Comparison of ENCODE assay signal across 29 cellular contexts in the genomic region with DNA sequence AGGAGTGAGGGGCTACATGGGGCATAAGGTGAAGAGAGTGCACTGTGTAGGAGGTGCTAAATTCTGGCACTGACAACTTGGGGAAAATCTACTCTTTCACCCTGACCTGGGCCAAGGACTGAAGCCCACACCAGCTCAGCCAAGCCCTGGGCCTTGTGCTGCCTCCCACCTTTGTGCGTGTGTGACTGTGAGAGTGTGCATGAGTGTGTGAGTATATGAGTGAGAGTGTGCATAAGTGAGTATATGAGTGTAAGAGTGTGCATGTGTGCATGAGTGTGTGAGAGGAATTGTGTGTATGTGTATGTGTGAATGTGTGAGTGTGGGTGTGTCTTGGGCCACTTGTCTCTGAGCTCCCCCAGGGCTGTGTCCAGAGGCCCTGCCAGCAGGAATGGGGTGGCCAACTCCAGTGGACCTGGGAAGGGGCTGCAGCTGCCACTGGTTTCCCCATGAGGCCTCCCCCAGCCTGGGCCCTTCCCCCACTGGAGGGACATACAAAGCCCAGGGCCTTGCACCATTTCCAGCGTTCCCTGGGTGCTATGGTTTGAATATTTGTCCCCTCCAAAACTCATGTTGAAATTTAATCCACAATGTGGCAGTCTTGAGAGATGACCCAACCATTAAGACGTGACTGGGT. TPM values are rescaled to one million over a fixed set of nuclear protein-coding genes. Genes with fewer than 3 reads are reported as not detected.
DNase-seq lines count a peak whose midpoint lies in the region; ATAC-seq and TF ChIP-seq lines count a peak whose summit lies in the region.
"Had no signal": no experiment of that assay in that cellular context is flagged by ENCODE, and none has a peak within 500 bp of the region (broad histone marks: within the 10 kb centered on the region; RNA-seq: fewer than 3 reads in every experiment).

No MANE protein-coding gene starts in this region.

- peaks cover 16% of the 10 kb centered on the region for H3K27me3 Mint-ChIP-seq in osteocyte (ENCODE audit: unreplicated experiment)

- H3K9ac ChIP-seq in SK-N-SH: no peak overlapping the region
- no peak overlapping the region for H3K9ac ChIP-seq in BLaER1 treated with 17β-estradiol and CSF1 and Interleukin-3, amounts not matched to agents 10 nM and 100 nM

- H3K79me2 ChIP-seq in SK-N-SH (ENCODE audit: insufficient read depth): no peaks in the 10 kb centered on the region

- CTCF ChIA-PET in SK-N-SH (lab: Yijun Ruan, JAX): interaction anchor here (1.2 to 1.5 kb wide), 3 partner anchors 12 to 137 kb away, joined by 3 to 6 read pairs (median 3); no protein-coding TSS in a partner anchor

- H3K36me3 ChIP-seq in SK-N-SH (replicated peaks in 1 of 2; ENCODE audit: control insufficient read depth in 1 of 2, insufficient read depth in 2 of 2, low read length in 1 of 2): no peaks in the 10 kb centered on the region
- no peaks in the 10 kb centered on the region for H3K36me3 ChIP-seq in BLaER1 treated with 17β-estradiol and CSF1 and Interleukin-3, amounts not matched to agents 10 nM and 100 nM
- H3K36me3 ChIP-seq: upper lobe of left lung had no signal

- H3K4me3 Mint-ChIP-seq in osteocyte (ENCODE audit: unreplicated experiment): no peak overlapping the region
- H3K4me3 Mint-ChIP-seq: activated T-cell treated with anti-CD3 and anti-CD28 coated beads, Interleukin-2, amount 50 U/mL, for 24 hours; H9; naive B cell had no signal

- H3K4me2 ChIP-seq in SK-N-SH: no peak overlapping the region
- H3K4me2 ChIP-seq in BLaER1 treated with 17β-estradiol and CSF1 and Interleukin-3, amounts not matched to agents 10 nM and 100 nM: peak overlapping the region in 6 of 11 experiments; percentile 3 to 65 (median 32); a peak in 4 of 22 replicates

- H3K4me1 Mint-ChIP-seq in osteocyte (ENCODE audit: unreplicated experiment): peaks cover 18% of the 10 kb centered on the region

- no peaks in the 10 kb centered on the region for H3K36me3 Mint-ChIP-seq in osteocyte (ENCODE audit: unreplicated experiment)
- H3K36me3 Mint-ChIP-seq: naive B cell had no signal

- TF ChIP-seq RAD21 in SK-N-SH (IDR thresholded peaks at IDR 0.05; ENCODE audit: low read length): no peak

- H3K4me3 ChIP-seq in SK-N-SH (ENCODE audit: low read depth in 2 of 2, low read length in 1 of 2) (no peak overlapping the region), coronary artery (no peak overlapping the region)
- no peak overlapping the region for H3K4me3 ChIP-seq in BLaER1 treated with 17β-estradiol and CSF1 and Interleukin-3, amounts not matched to agents 10 nM and 100 nM
- H3K4me3 ChIP-seq: body of pancreas, upper lobe of left lung had no signal

- no peak for TF ChIP-seq EP300 in SK-N-SH (IDR thresholded peaks at IDR 0.05; ENCODE audit: borderline replicate concordance in 1 of 2, low read depth in 1 of 2, low read length in 1 of 2)

- POLR2A ChIA-PET in SK-N-SH (lab: Yijun Ruan, JAX): no interaction called here

- WGBS in SK-N-SH (ENCODE audit: low lambda C conversion rate): 65% methylated on average over 3 of the region's 3 CpGs

- peaks cover 6 to 7% of the 10 kb centered on the region in 2 experiments; a peak in 2 of 4 replicates for H3K4me1 ChIP-seq in SK-N-SH (ENCODE audit: control insufficient read depth in 1 of 2, insufficient read depth in 2 of 2, low read depth in 1 of 2, low read length in 1 of 2)
- H3K4me1 ChIP-seq in BLaER1 treated with 17β-estradiol and CSF1 and Interleukin-3, amounts not matched to agents 10 nM and 100 nM: peaks cover 41 to 76% (median 52%) of the 10 kb centered on the region in 10 experiments
- H3K4me1 ChIP-seq: body of pancreas had no signal

- ATAC-seq in SK-N-SH treated with all-trans-retinoic acid at 6 μM for 48 hours (no peak), HG02884 (IDR thresholded peaks at IDR 0.05; ENCODE audit: unreplicated experiment) (no peak)
- ATAC-seq: body of pancreas; stimulated activated naive CD8-positive, alpha-beta T cell treated with anti-CD3 and anti-CD28 coated beads, Interleukin-15, Interleukin-2, amounts not matched to agents 100 U/mL and 50 U/mL, for 24 hours had no signal

- peaks cover 9% of the 10 kb centered on the region; the same call in 1 of the 2 replicates for H3K27me3 ChIP-seq in SK-N-SH (ENCODE audit: insufficient read depth)
- H3K27me3 ChIP-seq in BLaER1 treated with 17β-estradiol and CSF1 and Interleukin-3, amounts not matched to agents 10 nM and 100 nM: no peaks in the 10 kb centered on the region
- H3K27me3 ChIP-seq: body of pancreas had no signal

- H3K9me2 ChIP-seq in SK-N-SH: no peaks in the 10 kb centered on the region

- H3F3A ChIP-seq in SK-N-SH (replicated peaks; ENCODE audit: insufficient read depth): peaks cover 8% of the 10 kb centered on the region

- H3K9me3 Mint-ChIP-seq in osteocyte (ENCODE audit: unreplicated experiment): peaks cover 4% of the 10 kb centered on the region
- H3K9me3 Mint-ChIP-seq: activated T-cell treated with anti-CD3 and anti-CD28 coated beads, Interleukin-2, amount 50 U/mL, for 24 hours; H9 had no signal

- no peak overlapping the region for H2AFZ ChIP-seq in SK-N-SH (ENCODE audit: low read depth)

- H3K9me3 ChIP-seq in SK-N-SH: no peaks in the 10 kb centered on the region
- H3K9me3 ChIP-seq in BLaER1 treated with 17β-estradiol and CSF1 and Interleukin-3, amounts not matched to agents 10 nM and 100 nM (replicated peaks in 1 of 11): peaks cover 0 to 13% (median 11%) of the 10 kb centered on the region in 11 experiments; a peak in 14 of 22 replicates
- H3K9me3 ChIP-seq: body of pancreas, upper lobe of left lung had no signal

- H3K27ac ChIP-seq in SK-N-SH (ENCODE audit: low read depth in 2 of 2, low read length in 1 of 2): no peak overlapping the region
- H3K27ac ChIP-seq in BLaER1 treated with 17β-estradiol and CSF1 and Interleukin-3, amounts not matched to agents 10 nM and 100 nM: no peak overlapping the region
- H3K27ac ChIP-seq in coronary artery: no peak overlapping the region
- H3K27ac ChIP-seq: 22Rv1, body of pancreas, epithelial cell of prostate, upper lobe of left lung, VCaP had no signal

- DNase-seq in SK-N-SH: peak; percentile 10
- peak; percentile 59 for DNase-seq in coronary artery (ENCODE audit: low spot score)
- peak; percentile 78 for DNase-seq in osteocyte (ENCODE audit: extremely low spot score, unreplicated experiment)
- DNase-seq in SHP77 treated with DMSO at 0.1 percent for 48 hours (lab: John Stamatoyannopoulos, UW): no peak
- no peak for DNase-seq in G401 (ENCODE audit: low spot score)
- DNase-seq: activated CD4-positive, alpha-beta T cell treated with anti-CD3 and anti-CD28 coated beads, Interleukin-2, amount 50 U/mL, for 48 hours; AML-193; cortex of kidney; DMS79; foreskin fibroblast; hippocampal formation; naive B cell; NCI-H1694 treated with DMSO at 0.1 percent for 48 hours; NCI-H748 treated with DMSO at 0.1 percent for 48 hours; stimulated activated CD4-positive, alpha-beta T cell treated with anti-CD3 and anti-CD28 coated beads, Interleukin-2, amount 100 ng/mL, for 24 hours; stimulated activated naive CD8-positive, alpha-beta T cell treated with anti-CD3 and anti-CD28 coated beads, Interleukin-15, Interleukin-2, amounts not matched to agents 100 U/mL and 50 U/mL, for 24 hours had no signal

- no peak for TF ChIP-seq CTCF in SK-N-SH (IDR thresholded peaks at IDR 0.05)
- TF ChIP-seq CTCF in coronary artery (IDR thresholded peaks at IDR 0.05): no peak
- no peak for TF ChIP-seq CTCF in osteocyte (IDR thresholded peaks at IDR 0.05)

- H4K20me1 ChIP-seq in SK-N-SH (ENCODE audit: insufficient read depth): no peaks in the 10 kb centered on the region
- no peaks in the 10 kb centered on the region for H4K20me1 ChIP-seq in BLaER1 treated with 17β-estradiol and CSF1 and Interleukin-3, amounts not matched to agents 10 nM and 100 nM

- in situ Hi-C loops in G401 (cut with HindIII; ENCODE audit: low sequenced_read_pairs): no loop called here

- H3K27ac Mint-ChIP-seq in osteocyte (ENCODE audit: unreplicated experiment): no peak overlapping the region
- H3K27ac Mint-ChIP-seq: activated T-cell treated with anti-CD3 and anti-CD28 coated beads, Interleukin-2, amount 50 U/mL, for 24 hours; H9; naive B cell had no signal

TF ChIP-seq in SK-N-SH, 30 proteins besides CTCF, POLR2A, EP300 and RAD21 (continues in another document):
- TF ChIP-seq ELF1 (IDR thresholded peaks at IDR 0.05) (no peak), JUND (IDR thresholded peaks at IDR 0.05) (no peak)

TF ChIP-seq in SK-N-SH treated with all-trans-retinoic acid at 6 μM for 48 hours, 23 proteins besides CTCF, POLR2A, EP300 and RAD21 (continues in another document):
- TF ChIP-seq, protein P1, sequence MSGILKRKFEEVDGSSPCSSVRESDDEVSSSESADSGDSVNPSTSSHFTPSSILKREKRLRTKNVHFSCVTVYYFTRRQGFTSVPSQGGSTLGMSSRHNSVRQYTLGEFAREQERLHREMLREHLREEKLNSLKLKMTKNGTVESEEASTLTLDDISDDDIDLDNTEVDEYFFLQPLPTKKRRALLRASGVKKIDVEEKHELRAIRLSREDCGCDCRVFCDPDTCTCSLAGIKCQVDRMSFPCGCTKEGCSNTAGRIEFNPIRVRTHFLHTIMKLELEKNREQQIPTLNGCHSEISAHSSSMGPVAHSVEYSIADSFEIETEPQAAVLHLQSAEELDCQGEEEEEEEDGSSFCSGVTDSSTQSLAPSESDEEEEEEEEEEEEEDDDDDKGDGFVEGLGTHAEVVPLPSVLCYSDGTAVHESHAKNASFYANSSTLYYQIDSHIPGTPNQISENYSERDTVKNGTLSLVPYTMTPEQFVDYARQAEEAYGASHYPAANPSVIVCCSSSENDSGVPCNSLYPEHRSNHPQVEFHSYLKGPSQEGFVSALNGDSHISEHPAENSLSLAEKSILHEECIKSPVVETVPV (CRISPR knock-in tag; IDR thresholded peaks at IDR 0.05): no peak
- no peak for TF ChIP-seq TOX (CRISPR knock-in tag; IDR thresholded peaks at IDR 0.05; ENCODE audit: borderline replicate concordance)
- TF ChIP-seq CSDC2 (CRISPR knock-in tag; IDR thresholded peaks at IDR 0.05): no peak
- TF ChIP-seq ZNF565 (CRISPR knock-in tag; conservative IDR thresholded peaks at IDR 0.05; ENCODE audit: low read depth): no peak
- TF ChIP-seq ZC3H10 (CRISPR knock-in tag; IDR thresholded peaks at IDR 0.05): no peak
- TF ChIP-seq PPARA (CRISPR knock-in tag; IDR thresholded peaks at IDR 0.05; ENCODE audit: borderline replicate concordance): no peak

RNA-seq across cellular contexts. Expression of a gene that starts 15.2 kb away (rescaled TPM):
- not detected in 2 replicates for polyA plus RNA-seq in SK-N-SH (2012; rRNA removed)
- not detected in 2 replicates for polyA plus RNA-seq in SK-N-SH (2012; cell fraction: cytosol; rRNA removed)
- polyA plus RNA-seq in SK-N-SH (2012; cell fraction: nucleus; rRNA removed): 0.06 and 0.11 TPM in 2 replicates
- total RNA-seq in osteocyte: not detected in 2 replicates
- not detected in 2 replicates for total RNA-seq in G401 (2014; rRNA removed; shearing (Covaris generic))
- total RNA-seq: body of pancreas; H9; HT-29; T-helper 2 cell treated with Interferon-gamma antibody and Interleukin-4, amounts not matched to agents 100 ng/mL and 5 ng/mL, for 36 hours; upper lobe of left lung had no signal

RNA-seq across cellular contexts. Expression of a gene that starts 19.6 kb away (rescaled TPM):
- 0.37 and 0.41 TPM in 2 replicates for polyA plus RNA-seq in SK-N-SH (2012; rRNA removed)
- polyA plus RNA-seq in SK-N-SH (2012; cell fraction: cytosol; rRNA removed): 0.26 and 0.37 TPM in 2 replicates
- polyA plus RNA-seq in SK-N-SH (2012; cell fraction: nucleus; rRNA removed): 0.48 and 0.76 TPM in 2 replicates
- total RNA-seq in osteocyte: not detected in 2 replicates
- total RNA-seq in G401 (2014; rRNA removed; shearing (Covaris generic)): 0.49 and 2.0 TPM in 2 replicates
- total RNA-seq: skeletal muscle tissue; T-helper 2 cell treated with Interferon-gamma antibody and Interleukin-4, amounts not matched to agents 100 ng/mL and 5 ng/mL, for 36 hours had no signal

RNA-seq across cellular contexts. Expression of a gene that starts 26.0 kb away (rescaled TPM):
- polyA plus RNA-seq in SK-N-SH (2012; rRNA removed): not detected in 2 replicates
- polyA plus RNA-seq in SK-N-SH (2012; cell fraction: cytosol; rRNA removed): not detected in 2 replicates
- polyA plus RNA-seq in SK-N-SH (2012; cell fraction: nucleus; rRNA removed): 0.05 TPM in 1 of 2 replicates, not detected in the other
- total RNA-seq in osteocyte: not detected in 2 replicates
- not detected in 2 replicates for total RNA-seq in G401 (2014; rRNA removed; shearing (Covaris generic))
- total RNA-seq: body of pancreas; H9; HT-29; skeletal muscle tissue; T-helper 2 cell treated with Interferon-gamma antibody and Interleukin-4, amounts not matched to agents 100 ng/mL and 5 ng/mL, for 36 hours; upper lobe of left lung had no signal

Comparison
In these comparisons a context has a peak if more than half of its experiments do, and no peak if none do; other contexts are left out.
1. DNase-seq: peak in SK-N-SH (single experiment), coronary artery (single experiment) and osteocyte (single experiment); none in SHP77 treated with DMSO at 0.1 percent for 48 hours (single experiment) and G401 (single experiment).